ENCODE assay signal across 8 cellular contexts in genomic region chr11:126318642-126319373, GRCh38. TPM values are rescaled to one million over a fixed set of nuclear protein-coding genes. Genes with fewer than 3 reads are reported as not detected.
DNase-seq lines count a peak whose midpoint lies in the region; ATAC-seq and TF ChIP-seq lines count a peak whose summit lies in the region.

No MANE protein-coding gene starts in this region.

- POLR2A ChIA-PET in CD8-positive, alpha-beta T cell (lab: Charles Lee): interaction anchor here (0.6 to 3.0 kb wide), 9 partner anchors 8 to 306 kb away, joined by 3 to 11 read pairs (median 3); partner anchors contain the start of genes DCPS, FOXRED1, SRPRA and ST3GAL4

- TF ChIP-seq EP300 in esophagus muscularis mucosa (IDR thresholded peaks at IDR 0.05): no peak

- TF ChIP-seq POLR2A in esophagus muscularis mucosa (IDR thresholded peaks at IDR 0.05; ENCODE audit: low read depth): no peak

- peaks cover 5% of the 10 kb centered on the region for H3K9me3 Mint-ChIP-seq in CD8-positive, alpha-beta T cell
- H3K9me3 Mint-ChIP-seq in osteocyte (ENCODE audit: unreplicated experiment): no peaks in the 10 kb centered on the region

- 45% methylated on average over 6 of the region's 7 CpGs for WGBS in esophagus muscularis mucosa

- no peaks in the 10 kb centered on the region for H3K9me3 ChIP-seq in CD8-positive, alpha-beta T cell (ENCODE audit: low read length)
- H3K9me3 ChIP-seq in T-helper 17 cell (ENCODE audit: control insufficient read depth, low read length, poor library complexity, severe bottlenecking): no peaks in the 10 kb centered on the region
- H3K9me3 ChIP-seq in esophagus muscularis mucosa: no peaks in the 10 kb centered on the region

- DNase-seq in CD8-positive, alpha-beta T cell: peak in 2 of 7 experiments; percentile 27 to 48
- DNase-seq in T-helper 17 cell (no peak), esophagus muscularis mucosa (ENCODE audit: extremely low spot score) (no peak), osteocyte (ENCODE audit: extremely low spot score, unreplicated experiment) (no peak), NCI-H2081 (lab: John Stamatoyannopoulos, UW) (no peak), germinal center (ENCODE audit: low spot score) (no peak)

- peaks cover 30% of the 10 kb centered on the region for H3K4me1 ChIP-seq in CD8-positive, alpha-beta T cell (ENCODE audit: insufficient read depth, low read length)
- peaks cover 25 to 28% (median 27%) of the 10 kb centered on the region in 4 donors for H3K4me1 ChIP-seq in esophagus muscularis mucosa

- H3K36me3 ChIP-seq in CD8-positive, alpha-beta T cell (ENCODE audit: insufficient read depth, low read length): no peaks in the 10 kb centered on the region
- peaks cover 0 to 5% (median 0%) of the 10 kb centered on the region in 4 donors for H3K36me3 ChIP-seq in esophagus muscularis mucosa

- TF ChIP-seq CTCF in CD8-positive, alpha-beta T cell (IDR thresholded peaks at IDR 0.05): no peak
- TF ChIP-seq CTCF in esophagus muscularis mucosa (IDR thresholded peaks at IDR 0.05) (no peak), osteocyte (IDR thresholded peaks at IDR 0.05) (no peak)

- H3K36me3 Mint-ChIP-seq in CD8-positive, alpha-beta T cell: peaks cover 42% of the 10 kb centered on the region
- peaks cover 10% of the 10 kb centered on the region for H3K36me3 Mint-ChIP-seq in T-helper 17 cell (ENCODE audit: low read depth)
- peaks cover 16% of the 10 kb centered on the region for H3K36me3 Mint-ChIP-seq in osteocyte (ENCODE audit: unreplicated experiment)

- CTCF ChIA-PET in CD8-positive, alpha-beta T cell (lab: Charles Lee): interaction anchor here (1.0 to 2.5 kb wide), 7 partner anchors 9 to 672 kb away, joined by 3 to 14 read pairs (median 5); partner anchors contain the start of gene ST3GAL4

- no peak overlapping the region for H3K4me3 ChIP-seq in CD8-positive, alpha-beta T cell (ENCODE audit: low read depth, low read length)
- H3K4me3 ChIP-seq in esophagus muscularis mucosa: peak overlapping the region; percentile 27 to 44 (median 38)

- H3K27me3 ChIP-seq in CD8-positive, alpha-beta T cell (ENCODE audit: insufficient read depth, low read length): no peaks in the 10 kb centered on the region
- no peaks in the 10 kb centered on the region for H3K27me3 ChIP-seq in esophagus muscularis mucosa

- intact Hi-C loops in CD8-positive, alpha-beta T cell (cut with DNase I, micrococcal nuclease): loop anchor here in 1 of 2 experiments (10.0 kb wide), 1 partner anchor 96 kb away; no protein-coding TSS in a partner anchor
- intact Hi-C loops in esophagus muscularis mucosa (cut with DNase I): loop anchor here (10.0 kb wide), 1 partner anchor 676 kb away; no protein-coding TSS in a partner anchor

- ATAC-seq in CD8-positive, alpha-beta T cell: peak; percentile 76
- ATAC-seq in GM19328 (IDR thresholded peaks at IDR 0.05; ENCODE audit: unreplicated experiment) (peak; percentile 73), HG03432 (IDR thresholded peaks at IDR 0.05; ENCODE audit: unreplicated experiment) (peak; percentile 88), T-helper 17 cell (peak; percentile 79)

- peak overlapping the region; percentile 8 for H3K27ac ChIP-seq in CD8-positive, alpha-beta T cell (ENCODE audit: low read depth, low read length)
- peak overlapping the region; percentile 82 to 85 (median 84) for H3K27ac ChIP-seq in esophagus muscularis mucosa (replicated peaks in 1 of 4)

- peaks cover 33% of the 10 kb centered on the region for H3K4me1 Mint-ChIP-seq in CD8-positive, alpha-beta T cell (ENCODE audit: low read depth)
- H3K4me1 Mint-ChIP-seq in T-helper 17 cell (peaks cover 43% of the 10 kb centered on the region), osteocyte (ENCODE audit: unreplicated experiment) (peaks cover 32% of the 10 kb centered on the region)

- peak overlapping the region; percentile 49 for H3K4me3 Mint-ChIP-seq in CD8-positive, alpha-beta T cell
- peak overlapping the region; percentile 79 for H3K4me3 Mint-ChIP-seq in T-helper 17 cell
- no peak overlapping the region for H3K4me3 Mint-ChIP-seq in osteocyte (ENCODE audit: unreplicated experiment)

- no peaks in the 10 kb centered on the region for H3K27me3 Mint-ChIP-seq in CD8-positive, alpha-beta T cell (ENCODE audit: low read depth)
- H3K27me3 Mint-ChIP-seq in T-helper 17 cell: no peaks in the 10 kb centered on the region
- H3K27me3 Mint-ChIP-seq in osteocyte (ENCODE audit: unreplicated experiment): no peaks in the 10 kb centered on the region

- peak overlapping the region; percentile 76 for H3K27ac Mint-ChIP-seq in CD8-positive, alpha-beta T cell
- H3K27ac Mint-ChIP-seq in T-helper 17 cell (peak overlapping the region; percentile 89), osteocyte (ENCODE audit: unreplicated experiment) (peak overlapping the region; percentile 85)

RNA-seq across cellular contexts. Expression of gene DCPS, which starts 14.9 kb away (rescaled TPM):
- 1 to 10 TPM; 7.3 to 7.5 TPM for total RNA-seq in CD8-positive, alpha-beta T cell
- total RNA-seq in T-helper 17 cell (10 to 100 TPM; 12.1 to 14.9 TPM), esophagus muscularis mucosa (10 to 100 TPM in 3 of 4 donors, 1 to 10 TPM in 1; 8.0 to 18.4 (median 14.3) TPM), osteocyte (11.2 and 15.2 TPM in 2 replicates)

RNA-seq across cellular contexts. Expression of gene TIRAP, which starts 35.9 kb away (rescaled TPM):
- 1 to 10 TPM; 6.7 to 7.9 TPM for total RNA-seq in CD8-positive, alpha-beta T cell
- total RNA-seq in T-helper 17 cell: 10 to 100 TPM; 13.1 to 14.1 TPM
- total RNA-seq in esophagus muscularis mucosa: 10 to 100 TPM in 3 of 4 donors, 1 to 10 TPM in 1; 8.3 to 14.3 (median 13.4) TPM
- total RNA-seq in osteocyte: 10.6 and 11.6 TPM in 2 replicates

RNA-seq across cellular contexts. Expression of gene ST3GAL4, which starts 36.7 kb away (rescaled TPM):
- 1 to 10 TPM; 2.8 to 3.7 TPM for total RNA-seq in CD8-positive, alpha-beta T cell
- total RNA-seq in T-helper 17 cell (1 to 10 TPM; 3.0 to 4.8 TPM), esophagus muscularis mucosa (10 to 100 TPM; 40.0 to 52.4 (median 40.5) TPM), osteocyte (73.1 and 74.8 TPM in 2 replicates)

RNA-seq across cellular contexts. Expression of gene FOXRED1, which starts 49.9 kb away (rescaled TPM):
- 10 to 100 TPM; 27.4 to 30.5 TPM for total RNA-seq in CD8-positive, alpha-beta T cell
- total RNA-seq in T-helper 17 cell (10 to 100 TPM; 21.7 to 24.9 TPM), esophagus muscularis mucosa (10 to 100 TPM; 10.9 to 13.1 (median 12.2) TPM), osteocyte (25.9 and 34.4 TPM in 2 replicates)

RNA-seq across cellular contexts. Expression of gene SRPRA, which starts 50.1 kb away (rescaled TPM):
- 100 to 1,000 TPM; 234 to 242 TPM for total RNA-seq in CD8-positive, alpha-beta T cell
- total RNA-seq in T-helper 17 cell: 100 to 1,000 TPM; 182 to 192 TPM
- total RNA-seq in esophagus muscularis mucosa: 10 to 100 TPM; 52.7 to 82.0 (median 77.7) TPM
- total RNA-seq in osteocyte: 106 and 107 TPM in 2 replicates

Comparison
In these comparisons a context has a peak if more than half of its experiments do, and no peak if none do; other contexts are left out.
1. RNA of gene ST3GAL4, which starts 36.7 kb away (total RNA-seq): 73.1 to 74.8 TPM in osteocyte and 40.0 to 52.4 TPM in esophagus muscularis mucosa; 3.0 to 4.8 TPM in T-helper 17 cell and 2.8 to 3.7 TPM in CD8-positive, alpha-beta T cell; every median in the first group is over 4 times any median in the second.
2. Peak in every context shown above with its lines, with median percentiles within 50 percentile points of each other: ATAC-seq and H3K27ac Mint-ChIP-seq.